Comparison of ENCODE assay signal across 8 cellular contexts in genomic region chr5:176810084-176810597, GRCh38. TPM values are rescaled to one million over a fixed set of nuclear protein-coding genes. Genes with fewer than 3 reads are reported as not detected.
DNase-seq lines count a peak whose midpoint lies in the region; ATAC-seq and TF ChIP-seq lines count a peak whose summit lies in the region.

TSS of gene UNC5A (plus strand) at chr5:176810559. CDS start at chr5:176810751, 192 bp downstream.

- DNase-seq in ELR (ENCODE audit: low read depth): peak; percentile 30
- peak; percentile 31 for DNase-seq in NCI-H1105 (lab: John Stamatoyannopoulos, UW)
- DNase-seq in activated CD4-positive, alpha-beta T cell treated with anti-CD3 and anti-CD28 coated beads, Interleukin-2, amount 50 U/mL, for 1 hour: peak; percentile 38
- DNase-seq in type B pancreatic cell (ENCODE audit: extremely low spot score, unreplicated experiment): no peak

- H3K36me3 Mint-ChIP-seq in nephron (ENCODE audit: low read depth): no peaks in the 10 kb centered on the region
- H3K36me3 Mint-ChIP-seq in type B pancreatic cell: no peaks in the 10 kb centered on the region

- no peaks in the 10 kb centered on the region for H3K4me1 ChIP-seq in duodenal mucosa (ENCODE audit: control insufficient read depth in 1 of 2, insufficient read depth in 2 of 2, low read length in 2 of 2)

- peak within 1 kb of the TSS; percentile 80 to 89 (median 89) for H3K4me3 Mint-ChIP-seq in nephron
- peak within 1 kb of the TSS; percentile 86 for H3K4me3 Mint-ChIP-seq in type B pancreatic cell

- peaks cover 90% of the 10 kb centered on the region for H3K27me3 Mint-ChIP-seq in nephron (ENCODE audit: low read depth)
- H3K27me3 Mint-ChIP-seq in type B pancreatic cell: peaks cover 78% of the 10 kb centered on the region

- ATAC-seq in HG02970 (IDR thresholded peaks at IDR 0.05; ENCODE audit: low FRiP score, unreplicated experiment) (no peak), GM19324 (IDR thresholded peaks at IDR 0.05; ENCODE audit: low FRiP score, unreplicated experiment) (no peak)

- H3K9me3 Mint-ChIP-seq in nephron (peaks cover 2% of the 10 kb centered on the region), type B pancreatic cell (no peaks in the 10 kb centered on the region)

- H3K27ac ChIP-seq in duodenal mucosa (ENCODE audit: low read depth, low read length): no peak within 1 kb of the TSS

- H3K4me1 Mint-ChIP-seq in nephron: peaks cover 12% of the 10 kb centered on the region
- H3K4me1 Mint-ChIP-seq in type B pancreatic cell (ENCODE audit: unreplicated experiment): peaks cover 12% of the 10 kb centered on the region

- no peaks in the 10 kb centered on the region for H3K9me3 ChIP-seq in duodenal mucosa (ENCODE audit: control insufficient read depth in 1 of 2, low read length in 2 of 2)

- no peak within 1 kb of the TSS for H3K9ac ChIP-seq in duodenal mucosa (ENCODE audit: low read depth in 1 of 2, low read length in 2 of 2)

- no peaks in the 10 kb centered on the region for H3K36me3 ChIP-seq in duodenal mucosa (ENCODE audit: control insufficient read depth in 1 of 2, insufficient read depth in 2 of 2, low read length in 2 of 2)

- H3K27ac Mint-ChIP-seq in nephron (no peak within 1 kb of the TSS), type B pancreatic cell (no peak within 1 kb of the TSS)

- H3K4me3 ChIP-seq in duodenal mucosa (ENCODE audit: low read depth in 1 of 2, low read length in 2 of 2): peak within 1 kb of the TSS; percentile 8 to 16

- peaks cover 35 to 48% of the 10 kb centered on the region in 2 donors for H3K27me3 ChIP-seq in duodenal mucosa (ENCODE audit: control insufficient read depth in 1 of 2, insufficient read depth in 2 of 2, low read length in 2 of 2)

- TF ChIP-seq CTCF in nephron (IDR thresholded peaks at IDR 0.05; ENCODE audit: unreplicated experiment in 3 of 3) (no peak), type B pancreatic cell (conservative IDR thresholded peaks at IDR 0.05) (no peak)

RNA-seq across cellular contexts. Expression of gene UNC5A, which starts in this region (rescaled TPM):
- total RNA-seq in type B pancreatic cell (ENCODE audit: low replicate concordance): 1.4 and 1.7 TPM in 2 replicates
